ENCODE assay signal across 8 cellular contexts in the genomic region with DNA sequence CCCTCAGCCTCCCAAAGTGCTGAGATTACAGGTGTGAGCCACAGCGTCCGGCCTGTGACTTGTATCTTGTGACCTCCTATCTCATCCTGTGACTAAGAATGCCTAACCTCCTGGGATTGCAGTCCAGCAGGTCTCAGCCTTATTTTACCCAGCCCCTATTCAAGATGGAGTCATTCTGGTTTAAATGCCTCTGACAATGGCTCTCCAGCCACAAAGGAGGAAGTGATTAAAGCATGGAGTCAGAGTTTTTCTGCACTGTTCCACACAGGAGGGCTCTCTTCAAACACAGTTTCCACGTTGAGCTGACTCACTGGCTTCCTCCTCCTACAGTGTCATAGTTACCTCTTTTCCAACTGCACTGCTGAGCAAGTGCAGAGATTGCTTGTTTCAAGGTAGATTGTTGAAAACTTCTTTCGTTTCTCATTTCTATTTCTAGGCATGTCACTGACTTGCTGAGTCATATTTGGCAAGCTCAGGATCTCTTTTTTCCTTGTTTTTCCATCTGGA. TPM values are rescaled to one million over a fixed set of nuclear protein-coding genes. Genes with fewer than 3 reads are reported as not detected.
DNase-seq lines count a peak whose midpoint lies in the region; ATAC-seq, FAIRE-seq and TF ChIP-seq lines count a peak whose summit lies in the region.

No MANE protein-coding gene starts in this region.

- H3K4me1 Mint-ChIP-seq in chondrocyte (ENCODE audit: low read depth), result peaks cover 12% of the 10 kb centered on the region
- peaks cover 8% of the 10 kb centered on the region for H3K4me1 Mint-ChIP-seq in CD8-positive, alpha-beta T cell (ENCODE audit: low read depth)

- H3K36me3 Mint-ChIP-seq in chondrocyte (ENCODE audit: low read depth), result no peaks in the 10 kb centered on the region
- H3K36me3 Mint-ChIP-seq in CD8-positive, alpha-beta T cell, result no peaks in the 10 kb centered on the region

- DNase-seq in Daoy (ENCODE audit: low read depth) (peak; percentile 89), H54 (ENCODE audit: insufficient read length, low spot score) (peak; percentile 38), RWPE1 (ENCODE audit: low spot score) (peak; percentile 72), chondrocyte (ENCODE audit: low spot score) (no peak), neuronal stem cell (ENCODE audit: low spot score) (no peak), NCI-H187 (lab: John Stamatoyannopoulos, UW) (no peak), NCI-H524 treated with DMSO at 0.1 percent for 48 hours (lab: John Stamatoyannopoulos, UW) (no peak)
- no peak for DNase-seq in CD8-positive, alpha-beta T cell

- ATAC-seq in CD8-positive, alpha-beta T cell, result no peak

- H2AK5ac ChIP-seq in neuronal stem cell (ENCODE audit: low read depth, low read length), result no peak overlapping the region

- no peak overlapping the region for H2BK5ac ChIP-seq in neuronal stem cell (ENCODE audit: low read length)

- H3K9me3 ChIP-seq in neuronal stem cell (replicated peaks in 1 of 2; ENCODE audit: control insufficient read depth in 2 of 2, insufficient read depth in 1 of 2, low read depth in 1 of 2, low read length in 2 of 2), result no peaks in the 10 kb centered on the region
- no peaks in the 10 kb centered on the region for H3K9me3 ChIP-seq in CD8-positive, alpha-beta T cell (ENCODE audit: low read length)

- H3K23ac ChIP-seq in neuronal stem cell (ENCODE audit: low read depth, low read length, poor library complexity), result no peak overlapping the region

- CTCF ChIA-PET in RWPE1 (lab: Yijun Ruan, JAX), result interaction anchor here (0.6 to 1.1 kb wide), 2 partner anchors 15 to 194 kb away, joined by 3 to 4 read pairs; no protein-coding TSS in a partner anchor
- CTCF ChIA-PET in CD8-positive, alpha-beta T cell (lab: Charles Lee), result interaction anchor here (0.6 to 0.8 kb wide), 2 partner anchors 11 to 461 kb away, joined by 3 read pairs; no protein-coding TSS in a partner anchor

- peak; percentile 96 for FAIRE-seq in H54 (lab: Jason Lieb, UNC)

- H3K27ac ChIP-seq in RWPE1 (peak overlapping the region; percentile 23; the same call in 1 of the 2 replicates), neuronal stem cell (replicated peaks; ENCODE audit: low read length) (no peak overlapping the region)
- no peak overlapping the region for H3K27ac ChIP-seq in CD8-positive, alpha-beta T cell (ENCODE audit: low read depth, low read length)

- no peak overlapping the region for H3K14ac ChIP-seq in neuronal stem cell (ENCODE audit: low read length)

- H4K91ac ChIP-seq in neuronal stem cell (ENCODE audit: low read depth, low read length, poor library complexity), result no peak overlapping the region

- H3K4ac ChIP-seq in neuronal stem cell (ENCODE audit: low read length), result no peak overlapping the region

- no peak overlapping the region for H2BK120ac ChIP-seq in neuronal stem cell (ENCODE audit: low read depth, low read length)

- peaks cover 2% of the 10 kb centered on the region for H3K9me3 Mint-ChIP-seq in chondrocyte (ENCODE audit: low read depth)
- H3K9me3 Mint-ChIP-seq in CD8-positive, alpha-beta T cell, result no peaks in the 10 kb centered on the region

- no peak overlapping the region for H3K4me2 ChIP-seq in neuronal stem cell (ENCODE audit: insufficient read depth, low read length, poor library complexity, severe bottlenecking)

- H2BK15ac ChIP-seq in neuronal stem cell (ENCODE audit: low read length), result no peak overlapping the region

- POLR2A ChIA-PET in RWPE1 (lab: Yijun Ruan, JAX; ENCODE audit: low non-redundant PET), result no interaction called here
- POLR2A ChIA-PET in CD8-positive, alpha-beta T cell (lab: Charles Lee), result no interaction called here

- H3K79me1 ChIP-seq in neuronal stem cell (ENCODE audit: low read depth, low read length), result no peaks in the 10 kb centered on the region

- peaks cover 0 to 2% of the 10 kb centered on the region in 2 donors for H3K4me1 ChIP-seq in neuronal stem cell (ENCODE audit: control insufficient read depth in 2 of 2, insufficient read depth in 1 of 2, low read depth in 1 of 2, low read length in 2 of 2)
- H3K4me1 ChIP-seq in CD8-positive, alpha-beta T cell (ENCODE audit: insufficient read depth, low read length), result no peaks in the 10 kb centered on the region

- no peak overlapping the region for H2BK12ac ChIP-seq in neuronal stem cell (ENCODE audit: low read length)

- H3K36me3 ChIP-seq in neuronal stem cell (replicated peaks in 1 of 2; ENCODE audit: control insufficient read depth in 2 of 2, insufficient read depth in 2 of 2, low read length in 2 of 2), result no peaks in the 10 kb centered on the region
- H3K36me3 ChIP-seq in CD8-positive, alpha-beta T cell (ENCODE audit: insufficient read depth, low read length), result no peaks in the 10 kb centered on the region

- no CpG with 5 or more reads among the region's 4 CpGs for WGBS in neuronal stem cell (ENCODE audit: extremely low coverage in 2 of 2, insufficient read length in 2 of 2, insufficient replicate concordance in 1 of 2), 2 donors

- H3K27me3 Mint-ChIP-seq in chondrocyte (ENCODE audit: low read depth), result peaks cover 7% of the 10 kb centered on the region
- no peaks in the 10 kb centered on the region for H3K27me3 Mint-ChIP-seq in CD8-positive, alpha-beta T cell (ENCODE audit: low read depth)

- peak overlapping the region; percentile 83 for H3K27ac Mint-ChIP-seq in chondrocyte (ENCODE audit: unreplicated experiment)
- H3K27ac Mint-ChIP-seq in CD8-positive, alpha-beta T cell, result no peak overlapping the region

- peak overlapping the region; percentile 79 for H2AFZ ChIP-seq in neuronal stem cell (ENCODE audit: low read length)

- no peak overlapping the region for H3K4me3 Mint-ChIP-seq in chondrocyte (ENCODE audit: unreplicated experiment)
- no peak overlapping the region for H3K4me3 Mint-ChIP-seq in CD8-positive, alpha-beta T cell

- H3K9ac ChIP-seq in neuronal stem cell (ENCODE audit: low read depth, low read length, poor library complexity), result no peak overlapping the region

- H3K18ac ChIP-seq in neuronal stem cell (ENCODE audit: low read length), result no peak overlapping the region

- H3K4me3 ChIP-seq in neuronal stem cell (ENCODE audit: low read length in 2 of 2), result no peak overlapping the region
- no peak overlapping the region for H3K4me3 ChIP-seq in CD8-positive, alpha-beta T cell (ENCODE audit: low read depth, low read length)

- H3K27me3 ChIP-seq in neuronal stem cell (ENCODE audit: control insufficient read depth in 3 of 3, insufficient read depth in 3 of 3, low read depth in 1 of 3, low read length in 3 of 3), result no peaks in the 10 kb centered on the region
- H3K27me3 ChIP-seq in CD8-positive, alpha-beta T cell (ENCODE audit: insufficient read depth, low read length), result no peaks in the 10 kb centered on the region

- TF ChIP-seq CTCF in RWPE1 (conservative IDR thresholded peaks at IDR 0.05; ENCODE audit: low read depth) (no peak), chondrocyte (IDR thresholded peaks at IDR 0.05) (no peak)
- no peak for TF ChIP-seq CTCF in CD8-positive, alpha-beta T cell (IDR thresholded peaks at IDR 0.05)

- H4K8ac ChIP-seq in neuronal stem cell (ENCODE audit: low read depth, low read length), result no peak overlapping the region

- no peak for TF ChIP-seq POLR2A in H54 (IDR thresholded peaks at IDR 0.05; ENCODE audit: low read depth, low read length)

- intact Hi-C loops in CD8-positive, alpha-beta T cell (cut with DNase I, micrococcal nuclease), result no loop called here

RNA-seq across cellular contexts. Expression of gene SIPA1L1, which starts 29.3 kb away (rescaled TPM):
- total RNA-seq in Daoy (2014; rRNA removed; shearing (Covaris generic)), result 9.3 and 20.1 TPM in 2 replicates
- total RNA-seq in chondrocyte, result 89.7 to 136 TPM (median 96.1 TPM) in 3 replicates
- polyA plus RNA-seq in neuronal stem cell (2013, experiment 1 of 2), result 27.7 TPM
- 27.2 TPM for polyA plus RNA-seq in neuronal stem cell (2013, experiment 2 of 2)
- 10 to 100 TPM; 41.3 to 43.8 TPM for total RNA-seq in CD8-positive, alpha-beta T cell

Comparison
In these comparisons a context has a peak if more than half of its experiments do, and no peak if none do; other contexts are left out.
1. DNase-seq: peak in Daoy (single experiment), H54 (single experiment) and RWPE1 (single experiment); none in chondrocyte (single experiment), neuronal stem cell (single experiment), NCI-H187 (0 of 2), NCI-H524 treated with DMSO at 0.1 percent for 48 hours (single experiment) and CD8-positive, alpha-beta T cell (0 of 7).